ENCODE assay signal across 22 cellular contexts in genomic region chr13:87696458-87696857, GRCh38. TPM values are rescaled to one million over a fixed set of nuclear protein-coding genes. Genes with fewer than 3 reads are reported as not detected.
"Had no signal": no experiment of that assay in that cellular context is flagged by ENCODE, and none has a peak within 500 bp of the region (broad histone marks: within the 10 kb centered on the region; RNA-seq: fewer than 3 reads in every experiment).

No MANE protein-coding gene starts in this region.

- DNase-seq: colonic mucosa; cortex of kidney; effector CD8-positive, alpha-beta T cell; effector memory CD8-positive, alpha-beta T cell; foreskin keratinocyte; heart left ventricle; hypothalamus; left cardiac atrium; left lung; left ventricle myocardium superior; lower lobe of right lung; mesenchymal stem cell; mucosa of descending colon; naive B cell had no signal

- H3K9me3 Mint-ChIP-seq: dendritic cell treated with granulocyte-macrophage colony-stimulating factor and Interleukin-4, amounts not matched to agents 40 ng/mL and 50 ng/mL, for 4 days; effector memory CD8-positive, alpha-beta T cell; mesothelial cell of epicardium had no signal

- H3K27me3 Mint-ChIP-seq: dendritic cell treated with granulocyte-macrophage colony-stimulating factor and Interleukin-4, amounts not matched to agents 40 ng/mL and 50 ng/mL, for 4 days; effector memory CD8-positive, alpha-beta T cell; naive B cell had no signal

- H3K27me3 ChIP-seq: colonic mucosa, esophagus muscularis mucosa, foreskin keratinocyte, gastroesophageal sphincter, heart left ventricle, hepatocyte, left lung had no signal

- H3K27ac ChIP-seq: colonic mucosa, esophagus muscularis mucosa, foreskin keratinocyte, gastroesophageal sphincter, heart left ventricle, hepatocyte, left lung, lower lobe of right lung had no signal

- ATAC-seq: effector memory CD8-positive, alpha-beta T cell; foreskin keratinocyte; gastroesophageal sphincter; heart left ventricle; left cardiac atrium; left lung; left ventricle myocardium superior; lower lobe of right lung; mucosa of descending colon had no signal

- H3K79me2 ChIP-seq: hepatocyte had no signal

- H3K4me1 ChIP-seq: colonic mucosa, esophagus muscularis mucosa, foreskin keratinocyte, gastroesophageal sphincter, heart left ventricle, left lung, lower lobe of right lung had no signal

- H3K4me3 Mint-ChIP-seq: dendritic cell treated with granulocyte-macrophage colony-stimulating factor and Interleukin-4, amounts not matched to agents 40 ng/mL and 50 ng/mL, for 4 days; effector memory CD8-positive, alpha-beta T cell; mesothelial cell of epicardium; naive B cell had no signal

- H3K36me3 ChIP-seq: colonic mucosa, esophagus muscularis mucosa, gastroesophageal sphincter, heart left ventricle, left lung, lower lobe of right lung had no signal

- H2AFZ ChIP-seq: hepatocyte had no signal

- H3K4me2 ChIP-seq: hepatocyte had no signal

- H3K4me3 ChIP-seq: colonic mucosa, esophagus muscularis mucosa, gastroesophageal sphincter, heart left ventricle, hepatocyte, left lung, lower lobe of right lung, mucosa of descending colon had no signal

- H3K4me1 Mint-ChIP-seq: naive B cell had no signal

- H3K36me3 Mint-ChIP-seq: mesothelial cell of epicardium, naive B cell had no signal

- H3K9me3 ChIP-seq: colonic mucosa, esophagus muscularis mucosa, gastroesophageal sphincter, left lung, lower lobe of right lung, mucosa of descending colon had no signal

- H3K27ac Mint-ChIP-seq: dendritic cell treated with granulocyte-macrophage colony-stimulating factor and Interleukin-4, amounts not matched to agents 40 ng/mL and 50 ng/mL, for 4 days; effector memory CD8-positive, alpha-beta T cell; mesothelial cell of epicardium; naive B cell had no signal

RNA-seq across cellular contexts. Expression of gene SLITRK5, which starts 25.3 kb away (rescaled TPM):
- total RNA-seq: dermis microvascular lymphatic vessel endothelial cell, epithelial cell of proximal tubule, lung microvascular endothelial cell had no signal
